Comparison of ENCODE assay signal across 8 cellular contexts in the genomic region with DNA sequence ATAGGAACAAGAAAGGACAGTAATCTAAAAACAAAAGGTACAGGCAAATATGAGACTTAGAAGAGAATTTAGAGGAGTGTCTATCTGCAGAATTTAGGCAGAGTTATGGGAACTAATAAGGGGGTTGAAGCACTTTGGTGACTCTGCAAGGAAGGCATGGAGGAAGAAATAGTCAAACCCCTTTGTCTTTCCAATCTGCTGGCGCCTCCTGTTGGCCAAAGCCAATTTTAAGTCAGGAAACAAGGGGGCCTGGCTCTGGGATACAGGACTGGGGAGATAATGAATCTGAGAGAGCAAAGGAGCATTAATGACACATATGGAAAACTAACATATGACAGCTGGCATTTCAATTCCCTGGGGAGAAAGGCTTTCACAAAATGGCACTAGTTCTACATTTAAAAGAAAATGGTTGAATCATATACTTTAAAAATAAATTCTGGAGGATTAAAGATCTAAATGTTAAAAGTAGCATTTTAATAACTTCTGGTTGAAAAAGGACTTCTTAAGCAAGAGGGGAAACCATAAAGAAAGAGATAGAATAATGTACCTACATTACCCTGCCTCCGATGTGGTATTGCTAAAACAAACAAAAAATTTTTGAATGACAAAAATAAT. TPM values are rescaled to one million over a fixed set of nuclear protein-coding genes. Genes with fewer than 3 reads are reported as not detected.
A peak's percentile ranks its signal among the peaks of the same experiment; 100 is the strongest.
DNase-seq lines count a peak whose midpoint lies in the region; ATAC-seq, FAIRE-seq and TF ChIP-seq lines count a peak whose summit lies in the region.

No MANE protein-coding gene starts in this region.

- in situ Hi-C loops in K562 (cut with MboI) = no loop called here

- no peaks in the 10 kb centered on the region for H3K36me3 Mint-ChIP-seq in activated T-helper 2 cell treated with anti-CD3 and anti-CD28 coated beads, Interferon-gamma antibody, Interleukin-2, Interleukin-4, amounts not matched to agents 10 μg/mL and 5 μg/mL and 100 μg/mL, durations not matched to agents 14 hours and 24 hours and 36 hours (ENCODE audit: low read depth)

- intact Hi-C loops in K562 (cut with micrococcal nuclease) (loop anchor here (1.0 to 5.0 kb wide), 3 partner anchors 136 to 306 kb away; no protein-coding TSS in a partner anchor), sciatic nerve (cut with DNase I) (no loop called here)
- intact Hi-C loops in activated T-helper 2 cell treated with anti-CD3 and anti-CD28 coated beads, Interferon-gamma antibody, Interleukin-2, Interleukin-4, amounts not matched to agents 10 μg/mL and 5 μg/mL and 100 μg/mL, durations not matched to agents 14 hours and 24 hours and 36 hours (cut with micrococcal nuclease) = loop anchor here (1.0 kb wide), 1 partner anchor 306 kb away; no protein-coding TSS in a partner anchor

- peaks cover 2% of the 10 kb centered on the region for H3K27me3 Mint-ChIP-seq in activated T-helper 2 cell treated with anti-CD3 and anti-CD28 coated beads, Interferon-gamma antibody, Interleukin-2, Interleukin-4, amounts not matched to agents 10 μg/mL and 5 μg/mL and 100 μg/mL, durations not matched to agents 14 hours and 24 hours and 36 hours (ENCODE audit: low read depth)

- H3K9me1 ChIP-seq in K562 (ENCODE audit: control insufficient read depth, insufficient read depth, low read length) = no peaks in the 10 kb centered on the region

- H3K9me3 ChIP-seq in K562 (replicated peaks; ENCODE audit: control insufficient read depth, insufficient read depth, low read depth, low read length) = no peaks in the 10 kb centered on the region

- H4K20me1 ChIP-seq in K562 (replicated peaks; ENCODE audit: control insufficient read depth, insufficient read depth, low read length) = no peaks in the 10 kb centered on the region

- no TSS peak for BruUV-seq in K562 (replicated peaks; lab: Mats Ljungman, UMichigan)

- peak; percentile 78 for FAIRE-seq in K562 (lab: Jason Lieb, UNC)

- peaks cover 0 to 5% of the 10 kb centered on the region in 2 experiments; a peak in 3 of 5 replicates for H3K27me3 ChIP-seq in K562 (ENCODE audit: control insufficient read depth in 2 of 2, insufficient read depth in 2 of 2, low read length in 2 of 2)

- H3K9ac ChIP-seq in K562 (ENCODE audit: insufficient read depth in 1 of 2, low read depth in 2 of 2, low read length in 2 of 2) = no peak overlapping the region

- H2AFZ ChIP-seq in K562 (ENCODE audit: low read depth, low read length) = no peak overlapping the region

- TF ChIP-seq CTCF in K562 (IDR thresholded peaks at IDR 0.05 in 2 of 3, conservative IDR thresholded peaks at IDR 0.05 in 1 of 3; ENCODE audit: insufficient read depth in 2 of 3, low read depth in 1 of 3, low read length in 3 of 3) = peak; percentile 52 to 74 (median 65)

- no peaks in the 10 kb centered on the region for H3K36me3 ChIP-seq in K562 (ENCODE audit: control insufficient read depth, insufficient read depth, low read length)

- H3K9me3 Mint-ChIP-seq in activated T-helper 2 cell treated with anti-CD3 and anti-CD28 coated beads, Interferon-gamma antibody, Interleukin-2, Interleukin-4, amounts not matched to agents 10 μg/mL and 5 μg/mL and 100 μg/mL, durations not matched to agents 14 hours and 24 hours and 36 hours = no peaks in the 10 kb centered on the region

- no peak overlapping the region for H3K27ac Mint-ChIP-seq in activated T-helper 2 cell treated with anti-CD3 and anti-CD28 coated beads, Interferon-gamma antibody, Interleukin-2, Interleukin-4, amounts not matched to agents 10 μg/mL and 5 μg/mL and 100 μg/mL, durations not matched to agents 14 hours and 24 hours and 36 hours

- H3K4me1 Mint-ChIP-seq in activated T-helper 2 cell treated with anti-CD3 and anti-CD28 coated beads, Interferon-gamma antibody, Interleukin-2, Interleukin-4, amounts not matched to agents 10 μg/mL and 5 μg/mL and 100 μg/mL, durations not matched to agents 14 hours and 24 hours and 36 hours (ENCODE audit: low read depth) = no peaks in the 10 kb centered on the region

- no peaks in the 10 kb centered on the region for H3K79me2 ChIP-seq in K562 (ENCODE audit: control insufficient read depth, insufficient read depth, low read length)

- no peaks in the 10 kb centered on the region for H3K4me1 ChIP-seq in K562 (replicated peaks in 1 of 2; ENCODE audit: control insufficient read depth in 2 of 2, insufficient read depth in 2 of 2, low read length in 2 of 2)

- H3K27ac ChIP-seq in K562 (ENCODE audit: extremely low read depth, low read depth, low read length) = no peak overlapping the region

- CTCF ChIA-PET in K562 (lab: Yijun Ruan, JAX; ENCODE audit: low intra/inter-chr PET ratio) = interaction anchor here (0.7 to 1.2 kb wide), 3 partner anchors 296 to 307 kb away, joined by 3 to 5 read pairs (median 4); no protein-coding TSS in a partner anchor

- DNase-seq in AG08396 (ENCODE audit: low spot score) = peak; percentile 65
- peak; percentile 25 to 75 for DNase-seq in NCI-H446 (lab: John Stamatoyannopoulos, UW)
- peak; percentile 35 to 69 (median 48) for DNase-seq in K562 (ENCODE audit: extremely low read depth in 1 of 4, low spot score in 3 of 4)
- peak; percentile 62 for DNase-seq in myocyte (ENCODE audit: low read depth)
- DNase-seq in sciatic nerve (ENCODE audit: low spot score) = no peak
- DNase-seq in activated T-helper 2 cell treated with anti-CD3 and anti-CD28 coated beads, Interferon-gamma antibody, Interleukin-2, Interleukin-4, amounts not matched to agents 10 μg/mL and 5 μg/mL and 100 μg/mL, durations not matched to agents 14 hours and 24 hours and 36 hours (ENCODE audit: low spot score) = no peak
- DNase-seq in NCI-H345 treated with DMSO at 0.1 percent for 48 hours (lab: John Stamatoyannopoulos, UW; ENCODE audit: unreplicated experiment) = no peak

- WGBS in K562 (ENCODE audit: insufficient coverage, low coverage, missing lambda C conversion rate) = 0% methylated on average over 2 of the region's 2 CpGs

- TF ChIP-seq EP300 in K562 (IDR thresholded peaks at IDR 0.05; ENCODE audit: low read length) = no peak

- H3K4me2 ChIP-seq in K562 (ENCODE audit: insufficient read depth, low read length) = no peak overlapping the region

- H3K4me3 Mint-ChIP-seq in activated T-helper 2 cell treated with anti-CD3 and anti-CD28 coated beads, Interferon-gamma antibody, Interleukin-2, Interleukin-4, amounts not matched to agents 10 μg/mL and 5 μg/mL and 100 μg/mL, durations not matched to agents 14 hours and 24 hours and 36 hours (ENCODE audit: low read depth) = no peak overlapping the region

- no peak for TF ChIP-seq POLR2A in K562 (conservative IDR thresholded peaks at IDR 0.05)

- ATAC-seq in GM18909 (IDR thresholded peaks at IDR 0.05; ENCODE audit: poor library complexity, unreplicated experiment) (peak; percentile 51), K562 (peak; percentile 89), sciatic nerve (no peak)

- POLR2A ChIA-PET in K562 (lab: Yijun Ruan, JAX) = interaction anchor here (0.8 kb wide), 1 partner anchor 9 kb away, joined by 4 read pairs; no protein-coding TSS in a partner anchor

- H3K4me3 ChIP-seq in K562 = no peak overlapping the region

- TF ChIP-seq RAD21 in K562 (CRISPR knock-in tag; conservative IDR thresholded peaks at IDR 0.05 in 1 of 2, IDR thresholded peaks at IDR 0.05 in 1 of 2) = peak; percentile 48 to 85

TF ChIP-seq in K562, 482 proteins besides CTCF, POLR2A, EP300 and RAD21 (continues in another document):
- TF ChIP-seq KLF16 (IDR thresholded peaks at IDR 0.05) (0 out of 2 replicates have a peak, but pooled peaks have one; percentile 26), MAZ (CRISPR knock-in tag; conservative IDR thresholded peaks at IDR 0.05 in 1 of 2, IDR thresholded peaks at IDR 0.05 in 1 of 2) (peak in 1 of 2 experiments; percentile 49; a peak in 1 of 4 replicates), RAD51 (IDR thresholded peaks at IDR 0.05; ENCODE audit: borderline replicate concordance, low read depth) (no peak), FOXM1 (IDR thresholded peaks at IDR 0.05; ENCODE audit: low read depth) (no peak), FOXM1 (CRISPR knock-in tag; IDR thresholded peaks at IDR 0.05; ENCODE audit: low read depth) (no peak), CBX2 (IDR thresholded peaks at IDR 0.05; ENCODE audit: insufficient read depth, low read length, poor library complexity, severe bottlenecking) (no peak)

RNA-seq across cellular contexts. Expression of a gene that starts 48.5 kb away (rescaled TPM):
- total RNA-seq in K562 (2011; cell fraction: chromatin; rRNA removed; ENCODE audit: low replicate concordance) = 2.1 and 3.9 TPM in 2 replicates
- 1.5 and 1.6 TPM in 2 replicates for total RNA-seq in K562 (2011; cell fraction: nucleolus; rRNA removed)
- 3.7 and 9.9 TPM in 2 replicates for total RNA-seq in K562 (2011; cell fraction: nucleoplasm; rRNA removed)
- total RNA-seq in K562 (2014; rRNA removed) (0.32 and 0.73 TPM in 2 replicates), K562 (2014; rRNA removed; fragmentation: Illumina TruSeq; extraction: Trizol) (1.9 and 2.4 TPM in 2 replicates), K562 (2015; rRNA removed; fragmentation: Illumina TruSeq; extraction: Trizol) (0.60 and 0.83 TPM in 2 replicates), K562 (2021) (1.6 and 2.3 TPM in 2 replicates), myocyte (40.2 and 76.0 TPM in 2 replicates), sciatic nerve (28.8 TPM)
- polyA plus RNA-seq in K562 (2011; rRNA removed) (4.6 and 5.9 TPM in 2 replicates), K562 (2014; fragmentation: Illumina TruSeq; extraction: Trizol) (1.1 and 1.9 TPM in 2 replicates), K562 (2014; fragmentation: Nextera tagmentation; extraction: Ambion mirVana) (1 to 10 TPM; 4.1 to 6.2 TPM), K562 (2014; rRNA removed) (2.3 and 3.4 TPM in 2 replicates)
- 3.1 and 3.6 TPM in 2 replicates for polyA plus RNA-seq in K562 (2011; cell fraction: cytosol; rRNA removed)
- polyA plus RNA-seq in K562 (2011; cell fraction: nucleus; rRNA removed) = 1.6 and 3.5 TPM in 2 replicates
- 0.97 and 1.9 TPM in 2 replicates for polyA plus RNA-seq in K562 (2012)
- polyA minus RNA-seq in K562 (2011; rRNA and poly(A)+ RNA removed) = 2.2 and 4.0 TPM in 2 replicates
- 1.6 and 2.2 TPM in 2 replicates for polyA minus RNA-seq in K562 (2011; cell fraction: cytosol; rRNA and poly(A)+ RNA removed)
- polyA minus RNA-seq in K562 (2011; cell fraction: nucleus; rRNA and poly(A)+ RNA removed) = 1.3 and 2.9 TPM in 2 replicates
- 161 TPM for polyA plus RNA-seq in myocyte (2012)
- 0.84 and 3.5 TPM in 2 replicates for total RNA-seq in activated T-helper 2 cell treated with anti-CD3 and anti-CD28 coated beads, Interferon-gamma antibody, Interleukin-2, Interleukin-4, amounts not matched to agents 10 μg/mL and 5 μg/mL and 100 μg/mL, durations not matched to agents 14 hours and 24 hours and 36 hours

Comparison
In these comparisons a context has a peak if more than half of its experiments do, and no peak if none do; other contexts are left out.
1. DNase-seq: peak in AG08396 (single experiment), NCI-H446 (2 of 2), K562 (4 of 4) and myocyte (single experiment); none in sciatic nerve (single experiment), activated T-helper 2 cell treated with anti-CD3 and anti-CD28 coated beads, Interferon-gamma antibody, Interleukin-2, Interleukin-4, amounts not matched to agents 10 μg/mL and 5 μg/mL and 100 μg/mL, durations not matched to agents 14 hours and 24 hours and 36 hours (single experiment) and NCI-H345 treated with DMSO at 0.1 percent for 48 hours (single experiment).